In genomic region chr11:35721576-35722341, GRCh38 we compare ENCODE assay signal across 9 cellular contexts. TPM values are rescaled to one million over a fixed set of nuclear protein-coding genes. Genes with fewer than 3 reads are reported as not detected.
DNase-seq lines count a peak whose midpoint lies in the region; ATAC-seq and TF ChIP-seq lines count a peak whose summit lies in the region.
"Had no signal": no experiment of that assay in that cellular context is flagged by ENCODE, and none has a peak within 500 bp of the region (broad histone marks: within the 10 kb centered on the region; RNA-seq: fewer than 3 reads in every experiment).

No MANE protein-coding gene starts in this region.

- WGBS in transverse colon (ENCODE audit: low coverage in 1 of 2), 2 donors, result 61 to 65% methylated on average over 2 of the region's 2 CpGs

- ATAC-seq in GM19463 (IDR thresholded peaks at IDR 0.05; ENCODE audit: unreplicated experiment), result peak; percentile 51
- peak; percentile 57 for ATAC-seq in HG03342 (IDR thresholded peaks at IDR 0.05; ENCODE audit: unreplicated experiment)
- ATAC-seq in esophagus mucosa, result no peak

- H3K36me3 ChIP-seq in GM06990 (ENCODE audit: control insufficient read depth, insufficient read depth, low read length) (no peaks in the 10 kb centered on the region), transverse colon (peaks cover 0 to 6% (median 0%) of the 10 kb centered on the region in 4 donors)

- H3K27me3 ChIP-seq in GM06990 (replicated peaks; ENCODE audit: control insufficient read depth, insufficient read depth, low read length) (no peaks in the 10 kb centered on the region), transverse colon (no peaks in the 10 kb centered on the region)

- intact Hi-C loops in transverse colon (cut with DNase I; ENCODE audit: low total_unique reads), result no loop called here

- in situ Hi-C loops in transverse colon (cut with MboI; ENCODE audit: low pct_ligation_motif_present in 1 of 4, low pct_unique_long_range_greater_than_20kb in 1 of 4, low sequenced_read_pairs in 3 of 4), result no loop called here

- no peaks in the 10 kb centered on the region for H3K9me3 ChIP-seq in transverse colon

- no peak for TF ChIP-seq CTCF in GM06990 (IDR thresholded peaks at IDR 0.05; ENCODE audit: insufficient read depth, low read length, poor library complexity, severe bottlenecking)
- no peak for TF ChIP-seq CTCF in transverse colon (IDR thresholded peaks at IDR 0.05)

- DNase-seq in GM06990 (ENCODE audit: extremely low read depth, insufficient read length) (peak; percentile 59), fibroblast of peridontal ligament (ENCODE audit: extremely low read depth) (peak; percentile 7), LoVo (ENCODE audit: low spot score) (no peak), transverse colon (no peak)
- DNase-seq in activated effector memory CD4-positive, alpha-beta T cell treated with Interleukin-2 at 50 U/mL for 16 hours, result no peak

- H3K4me3 ChIP-seq in GM06990 (replicated peaks; ENCODE audit: low read depth, low read length) (no peak overlapping the region), transverse colon (no peak overlapping the region)

- H3K27ac ChIP-seq in transverse colon, result peak overlapping the region in 1 of 4 donors; percentile 8
- H3K27ac ChIP-seq: VCaP had no signal

- no peak for TF ChIP-seq POLR2A in transverse colon (IDR thresholded peaks at IDR 0.05)

- H3K4me1 ChIP-seq in transverse colon, result peaks cover 0 to 9% (median 2%) of the 10 kb centered on the region in 4 donors

- no peak for TF ChIP-seq EP300 in transverse colon (IDR thresholded peaks at IDR 0.05; ENCODE audit: low read depth)

RNA-seq across cellular contexts. Expression of gene TRIM44, which starts 59.2 kb away (rescaled TPM):
- total RNA-seq in esophagus mucosa, result 22.7 TPM
- 10 to 100 TPM; 17.9 to 93.9 (median 37.5) TPM for total RNA-seq in transverse colon

Comparison
In these comparisons a context has a peak if more than half of its experiments do, and no peak if none do; other contexts are left out.
1. DNase-seq: peak in GM06990 (single experiment) and fibroblast of peridontal ligament (single experiment); none in activated effector memory CD4-positive, alpha-beta T cell treated with Interleukin-2 at 50 U/mL for 16 hours (single experiment), LoVo (single experiment) and transverse colon (single experiment).